In genomic region chr5:93601053-93601429, GRCh38 we compare ENCODE assay signal across 25 cellular contexts. TPM values are rescaled to one million over a fixed set of nuclear protein-coding genes. Genes with fewer than 3 reads are reported as not detected.
A peak's percentile ranks its signal among the peaks of the same experiment; 100 is the strongest.
DNase-seq lines count a peak whose midpoint lies in the region; ATAC-seq and TF ChIP-seq lines count a peak whose summit lies in the region.
"Had no signal": no experiment of that assay in that cellular context is flagged by ENCODE, and none has a peak within 500 bp of the region (broad histone marks: within the 10 kb centered on the region; RNA-seq: fewer than 3 reads in every experiment).

No MANE protein-coding gene starts in this region.

- no peak overlapping the region for H3K4me3 ChIP-seq in HEK293 (ENCODE audit: low read depth, low read length)
- H3K4me3 ChIP-seq in astrocyte of the spinal cord (ENCODE audit: low read depth, low read length): peak overlapping the region; percentile 27
- peak overlapping the region; percentile 30 for H3K4me3 ChIP-seq in fibroblast of villous mesenchyme (ENCODE audit: low read depth, low read length)
- H3K4me3 ChIP-seq in stomach: no peak overlapping the region
- H3K4me3 ChIP-seq: SJCRH30 had no signal

- H3K4me1 ChIP-seq in HEK293 (ENCODE audit: control insufficient read depth, insufficient read depth, low read length) (peaks cover 42% of the 10 kb centered on the region), stomach (peaks cover 5 to 56% (median 35%) of the 10 kb centered on the region in 4 donors)
- H3K4me1 ChIP-seq: SJCRH30 had no signal

- H3K36me3 Mint-ChIP-seq in WTC11: peaks cover 2% of the 10 kb centered on the region; the same call in 1 of the 2 replicates

- no peaks in the 10 kb centered on the region for H3K27me3 Mint-ChIP-seq in WTC11 (ENCODE audit: low read depth)

- POLR2A ChIA-PET in HEK293 (lab: Yijun Ruan, JAX) (interaction anchor here (1.9 kb wide), 1 partner anchor 15 kb away, joined by 8 read pairs; no protein-coding TSS in a partner anchor), WTC11 (lab: Charles Lee) (no interaction called here)

- H3K9me3 Mint-ChIP-seq in WTC11: no peaks in the 10 kb centered on the region
- H3K9me3 Mint-ChIP-seq: stimulated activated naive CD8-positive, alpha-beta T cell treated with anti-CD3 and anti-CD28 coated beads, Interleukin-15, Interleukin-2, amounts not matched to agents 100 ng/mL and 50 ng/mL, for 24 hours had no signal

- no peak overlapping the region for H3K4me3 Mint-ChIP-seq in WTC11
- H3K4me3 Mint-ChIP-seq: T-helper 17 cell had no signal

- no peak for TF ChIP-seq POLR2A in stomach (IDR thresholded peaks at IDR 0.05)

- DNase-seq in astrocyte of the spinal cord (ENCODE audit: low read depth, low spot score) (no peak), fibroblast of villous mesenchyme (ENCODE audit: low read depth) (no peak), stomach (no peak), germinal center (ENCODE audit: low spot score) (no peak), WTC11 (ENCODE audit: low spot score) (no peak), NCI-H345 treated with DMSO at 0.1 percent for 48 hours (lab: John Stamatoyannopoulos, UW; ENCODE audit: unreplicated experiment) (no peak)
- DNase-seq: ACHN; activated CD4-positive, alpha-beta T cell treated with anti-CD3 and anti-CD28 coated beads, Interleukin-2, amount 50 U/mL, for 48 hours; C1 segment of cervical spinal cord; GOT3; mesendoderm; NCI-H1417 treated with DMSO at 0.1 percent for 48 hours; NCI-H510A; SJCRH30; stimulated activated CD4-positive, alpha-beta T cell treated with anti-CD3 and anti-CD28 coated beads, Interleukin-12 subunit alpha, Interleukin-12 subunit beta, amount 100 ng/mL, for 4 hours; stimulated activated CD4-positive, alpha-beta T cell treated with anti-CD3 and anti-CD28 coated beads, Interleukin-4, amount 100 ng/mL, for 4 hours; T-helper 17 cell had no signal

- WGBS in stomach, 5 donors: 63 to 82% (median 72%) methylated on average over 1 of the region's 1 CpG

- H3K9me3 ChIP-seq in HEK293 (ENCODE audit: control insufficient read depth, insufficient read depth, low read depth, low read length): no peaks in the 10 kb centered on the region
- H3K9me3 ChIP-seq in stomach: peaks cover 0 to 4% (median 0%) of the 10 kb centered on the region in 4 donors
- H3K9me3 ChIP-seq: SJCRH30 had no signal

- peaks cover 5 to 100% (median 96%) of the 10 kb centered on the region in 3 donors for H3K27me3 ChIP-seq in stomach
- H3K27me3 ChIP-seq: SJCRH30 had no signal

- no peak for TF ChIP-seq CTCF in HEK293 (tag by site-specific recombination; IDR thresholded peaks at IDR 0.05)
- TF ChIP-seq CTCF in astrocyte of the spinal cord (IDR thresholded peaks at IDR 0.05; ENCODE audit: low read depth, low read length): no peak
- TF ChIP-seq CTCF in fibroblast of villous mesenchyme (IDR thresholded peaks at IDR 0.05; ENCODE audit: insufficient read depth, low read depth, low read length): no peak
- no peak for TF ChIP-seq CTCF in stomach (IDR thresholded peaks at IDR 0.05)
- TF ChIP-seq CTCF in WTC11 (IDR thresholded peaks at IDR 0.05): no peak

- peaks cover 36% of the 10 kb centered on the region for H3K4me1 Mint-ChIP-seq in WTC11

- ATAC-seq in GM19324 (IDR thresholded peaks at IDR 0.05; ENCODE audit: low FRiP score, unreplicated experiment): no peak
- ATAC-seq in WTC11: no peak
- ATAC-seq: Panc1, T-helper 17 cell had no signal

- TF ChIP-seq EP300 in stomach (IDR thresholded peaks at IDR 0.05): no peak

- in situ Hi-C loops in astrocyte of the spinal cord (cut with HindIII; ENCODE audit: low sequenced_read_pairs): no loop called here

- H3K27ac ChIP-seq in HEK293 (ENCODE audit: extremely low read depth, low read depth, low read length) (peak overlapping the region; percentile 57), stomach (peak overlapping the region in 3 of 5 donors; percentile 35 to 74 (median 62))
- H3K27ac ChIP-seq: epithelial cell of prostate, SJCRH30, VCaP had no signal

- intact Hi-C loops in stomach (cut with DNase I; ENCODE audit: low total_unique reads): no loop called here

- CTCF ChIA-PET in HEK293 (lab: Yijun Ruan, JAX) (interaction anchor here (0.7 to 2.6 kb wide), 2 partner anchors 87 to 200 kb away, joined by 3 to 16 read pairs; no protein-coding TSS in a partner anchor), WTC11 (lab: Charles Lee) (interaction anchor here (0.6 to 3.4 kb wide), 4 partner anchors 16 to 200 kb away, joined by 3 to 18 read pairs (median 6); no protein-coding TSS in a partner anchor)

- H3K27ac Mint-ChIP-seq in WTC11: no peak overlapping the region
- H3K27ac Mint-ChIP-seq: stimulated activated naive CD8-positive, alpha-beta T cell treated with anti-CD3 and anti-CD28 coated beads, Interleukin-15, Interleukin-2, amounts not matched to agents 100 ng/mL and 50 ng/mL, for 24 hours had no signal

- no peaks in the 10 kb centered on the region for H3K36me3 ChIP-seq in HEK293 (ENCODE audit: control insufficient read depth in 2 of 2, insufficient read depth in 1 of 2, low read length in 2 of 2)
- no peaks in the 10 kb centered on the region for H3K36me3 ChIP-seq in stomach
- H3K36me3 ChIP-seq: SJCRH30 had no signal

TF ChIP-seq in HEK293, 187 proteins besides CTCF, POLR2A, EP300 and RAD21 (continues in another document):
- TF ChIP-seq ZNF248 (tag by site-specific recombination; IDR thresholded peaks at IDR 0.05) (no peak), GLIS1 (tag by site-specific recombination; IDR thresholded peaks at IDR 0.05) (peak; percentile 72), ZNF341 (tag by site-specific recombination; IDR thresholded peaks at IDR 0.05; ENCODE audit: low read depth) (0 out of 2 replicates have a peak, but pooled peaks have one; percentile 43), HOXD13 (CRISPR knock-in tag; IDR thresholded peaks at IDR 0.05; ENCODE audit: borderline replicate concordance) (no peak), ZNF398 (tag by site-specific recombination; IDR thresholded peaks at IDR 0.05) (peak; percentile 43; the same call in 1 of the 2 replicates)

TF ChIP-seq in WTC11, 78 proteins besides CTCF, POLR2A, EP300 and RAD21:
- TF ChIP-seq USF1 (CRISPR knock-in tag; IDR thresholded peaks at IDR 0.05): no peak
- no peak for TF ChIP-seq FOXP1 (CRISPR knock-in tag; IDR thresholded peaks at IDR 0.05; ENCODE audit: borderline replicate concordance)
- no peak for TF ChIP-seq ZNF512 (CRISPR knock-in tag; IDR thresholded peaks at IDR 0.05; ENCODE audit: borderline replicate concordance)
- TF ChIP-seq ETV6 (CRISPR knock-in tag; IDR thresholded peaks at IDR 0.05): no peak
- no peak for TF ChIP-seq OVOL2 (CRISPR knock-in tag; IDR thresholded peaks at IDR 0.05; ENCODE audit: borderline replicate concordance)
- TF ChIP-seq GABPB1 (CRISPR knock-in tag; IDR thresholded peaks at IDR 0.05): no peak
- TF ChIP-seq SMAD4 (CRISPR knock-in tag; IDR thresholded peaks at IDR 0.05): no peak
- no peak for TF ChIP-seq AR (CRISPR knock-in tag; IDR thresholded peaks at IDR 0.05)

RNA-seq across cellular contexts. Expression of gene NR2F1, which starts 18.0 kb away (rescaled TPM):
- total RNA-seq in fibroblast of villous mesenchyme (29.8 and 68.3 TPM in 2 replicates), stomach (100 to 1,000 TPM in 1 of 5 donors, 10 to 100 TPM in 3, under 1 TPM in 1; 0.87 to 115 (median 20.4) TPM), WTC11 (2021) (0.18 to 0.34 TPM (median 0.31 TPM) in 3 replicates)
- 10 to 100 TPM; 10.7 to 25.7 (median 24.3) TPM for polyA plus RNA-seq in stomach
- total RNA-seq: T-helper 17 cell had no signal
- polyA plus RNA-seq: IgD-negative memory B cell, keratinocyte had no signal

RNA-seq across cellular contexts. Expression of gene NR2F1-AS1, which starts 20.0 kb away (rescaled TPM):
- total RNA-seq in fibroblast of villous mesenchyme: 27.6 and 30.3 TPM in 2 replicates
- 10 to 100 TPM in 4 of 5 donors, 1 to 10 TPM in 1; 4.3 to 40.8 (median 15.8) TPM for total RNA-seq in stomach
- 10 to 100 TPM in 2 of 3 donors, 1 to 10 TPM in 1; 9.7 to 19.6 (median 12.7) TPM for polyA plus RNA-seq in stomach
- total RNA-seq in WTC11 (2021): 0.76 to 1.7 TPM (median 1.5 TPM) in 3 replicates
- total RNA-seq: T-helper 17 cell had no signal
- polyA plus RNA-seq: IgD-negative memory B cell had no signal

Comparison
In these comparisons a context has a peak if more than half of its experiments do, and no peak if none do; other contexts are left out.
1. H3K4me3 ChIP-seq: peak in astrocyte of the spinal cord (single experiment) and fibroblast of villous mesenchyme (single experiment); none in HEK293 (single experiment) and stomach (0 of 4).